In the genomic region with DNA sequence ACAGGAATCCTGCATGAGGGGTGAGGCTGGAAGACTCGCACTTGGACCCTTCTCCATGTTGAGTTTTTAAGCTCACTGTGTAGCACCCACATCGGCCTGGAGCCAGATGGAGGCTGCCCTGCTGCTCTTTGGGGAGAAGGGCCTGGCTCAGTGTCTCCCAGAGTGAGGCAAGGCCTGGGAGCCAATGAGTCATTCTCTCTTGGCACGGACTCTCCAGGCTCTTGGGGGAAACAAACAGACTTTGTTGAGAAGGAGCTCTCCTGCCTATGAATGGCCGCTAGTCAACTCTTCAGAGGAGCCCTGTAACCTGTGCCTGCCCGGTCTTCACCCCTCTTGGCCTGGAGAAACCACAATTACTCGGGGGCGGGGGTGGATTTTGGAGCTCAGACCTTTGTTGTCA, we compare ENCODE assay signal across 10 cellular contexts. TPM values are rescaled to one million over a fixed set of nuclear protein-coding genes. Genes with fewer than 3 reads are reported as not detected.
DNase-seq lines count a peak whose midpoint lies in the region; ATAC-seq and TF ChIP-seq lines count a peak whose summit lies in the region.
"Had no signal": no experiment of that assay in that cellular context is flagged by ENCODE, and none has a peak within 500 bp of the region (broad histone marks: within the 10 kb centered on the region; RNA-seq: fewer than 3 reads in every experiment).

No MANE protein-coding gene starts in this region.

- H3K9me3 Mint-ChIP-seq in CD4-positive, alpha-beta T cell = no peaks in the 10 kb centered on the region
- H3K9me3 Mint-ChIP-seq: activated naive CD4-positive, alpha-beta T cell treated with anti-CD3 and anti-CD28 coated beads, Interleukin-2, amount 50 U/mL, for 24 hours had no signal

- CTCF ChIA-PET in CD4-positive, alpha-beta T cell (lab: Charles Lee) = interaction anchor here (0.7 kb wide), 1 partner anchor 1155 kb away, joined by 4 read pairs; no protein-coding TSS in a partner anchor

- H3K36me3 Mint-ChIP-seq in CD4-positive, alpha-beta T cell (ENCODE audit: low read depth) = no peaks in the 10 kb centered on the region
- H3K36me3 Mint-ChIP-seq: activated naive CD4-positive, alpha-beta T cell treated with anti-CD3 and anti-CD28 coated beads, Interleukin-2, amount 50 U/mL, for 24 hours had no signal

- no peak overlapping the region for H3K4me3 Mint-ChIP-seq in CD4-positive, alpha-beta T cell
- H3K4me3 Mint-ChIP-seq: activated naive CD4-positive, alpha-beta T cell treated with anti-CD3 and anti-CD28 coated beads, Interleukin-2, amount 50 U/mL, for 24 hours had no signal

- DNase-seq in MG63 (peak; percentile 83), epithelial cell of prostate (ENCODE audit: low read depth, low spot score) (no peak), left colon (peak; percentile 16 to 43), tibial artery (peak; percentile 75 to 85), AML-193 (lab: John Stamatoyannopoulos, UW) (no peak)
- DNase-seq in activated effector memory CD4-positive, alpha-beta T cell treated with Interleukin-2 at 50 U/mL for 16 hours = no peak
- DNase-seq in CD4-positive, alpha-beta T cell = no peak
- DNase-seq: stimulated activated CD4-positive, alpha-beta T cell treated with anti-CD3 and anti-CD28 coated beads, Interleukin-2, amount 100 ng/mL, for 48 hours had no signal

- POLR2A ChIA-PET in CD4-positive, alpha-beta T cell (lab: Charles Lee) = no interaction called here

- ATAC-seq in left colon = no peak
- ATAC-seq in HG03139 (IDR thresholded peaks at IDR 0.05; ENCODE audit: unreplicated experiment) = no peak
- ATAC-seq in CD4-positive, alpha-beta T cell (ENCODE audit: poor library complexity) = no peak

- H3K27ac Mint-ChIP-seq in CD4-positive, alpha-beta T cell = no peak overlapping the region
- H3K27ac Mint-ChIP-seq: activated naive CD4-positive, alpha-beta T cell treated with anti-CD3 and anti-CD28 coated beads, Interleukin-2, amount 50 U/mL, for 24 hours had no signal

- peak overlapping the region; percentile 37 for H3K27ac ChIP-seq in epithelial cell of prostate
- H3K27ac ChIP-seq in tibial artery = no peak overlapping the region
- no peak overlapping the region for H3K27ac ChIP-seq in CD4-positive, alpha-beta T cell (ENCODE audit: low read depth, low read length)

- H3K4me1 Mint-ChIP-seq in CD4-positive, alpha-beta T cell (ENCODE audit: low read depth) = no peaks in the 10 kb centered on the region
- H3K4me1 Mint-ChIP-seq: activated naive CD4-positive, alpha-beta T cell treated with anti-CD3 and anti-CD28 coated beads, Interleukin-2, amount 50 U/mL, for 24 hours had no signal

- H3K9me3 ChIP-seq in MG63 (no peaks in the 10 kb centered on the region), tibial artery (no peaks in the 10 kb centered on the region)
- H3K9me3 ChIP-seq in CD4-positive, alpha-beta T cell (ENCODE audit: control insufficient read depth, low read length) = no peaks in the 10 kb centered on the region

- H3K36me3 ChIP-seq in MG63 = no peaks in the 10 kb centered on the region
- no peaks in the 10 kb centered on the region for H3K36me3 ChIP-seq in tibial artery

- no peaks in the 10 kb centered on the region for H3K27me3 Mint-ChIP-seq in CD4-positive, alpha-beta T cell

- H3K4me1 ChIP-seq in tibial artery = peaks cover 0 to 14% (median 7%) of the 10 kb centered on the region in 4 donors

- intact Hi-C loops in left colon (cut with DNase I, micrococcal nuclease) = no loop called here
- intact Hi-C loops in tibial artery (cut with DNase I; ENCODE audit: low total_unique reads) = no loop called here
- intact Hi-C loops in CD4-positive, alpha-beta T cell (cut with DNase I, micrococcal nuclease) = no loop called here

- H3K27me3 ChIP-seq in MG63 (no peaks in the 10 kb centered on the region), tibial artery (no peaks in the 10 kb centered on the region)
- no peaks in the 10 kb centered on the region for H3K27me3 ChIP-seq in CD4-positive, alpha-beta T cell (ENCODE audit: control insufficient read depth, insufficient read depth, low read length)

- H3K4me3 ChIP-seq in MG63 (no peak overlapping the region), tibial artery (no peak overlapping the region)

- no peak for TF ChIP-seq CTCF in tibial artery (IDR thresholded peaks at IDR 0.05)
- no peak for TF ChIP-seq CTCF in CD4-positive, alpha-beta T cell (IDR thresholded peaks at IDR 0.05)

RNA-seq across cellular contexts. Expression of a gene that starts 50.8 kb away (rescaled TPM):
- total RNA-seq in MG63 (2014; rRNA removed; shearing (Covaris generic); ENCODE audit: low replicate concordance) = not detected in 2 replicates
- 10 to 100 TPM; 11.7 to 30.3 TPM for total RNA-seq in left colon
- 10 to 100 TPM; 36.0 to 36.2 TPM for total RNA-seq in CD4-positive, alpha-beta T cell

Comparison
In these comparisons a context has a peak if more than half of its experiments do, and no peak if none do; other contexts are left out.
1. DNase-seq: peak in MG63 (single experiment), left colon (2 of 2) and tibial artery (2 of 2); none in epithelial cell of prostate (single experiment), activated effector memory CD4-positive, alpha-beta T cell treated with Interleukin-2 at 50 U/mL for 16 hours (single experiment), AML-193 (0 of 2) and CD4-positive, alpha-beta T cell (0 of 10).
2. RNA of a gene that starts 50.8 kb away (total RNA-seq): 36.0 to 36.2 TPM in CD4-positive, alpha-beta T cell and 11.7 to 30.3 TPM in left colon; not detected in MG63; every median in the first group is over 10 times any median in the second.